10 cellular contexts compared by ENCODE assay signal in the genomic region with DNA sequence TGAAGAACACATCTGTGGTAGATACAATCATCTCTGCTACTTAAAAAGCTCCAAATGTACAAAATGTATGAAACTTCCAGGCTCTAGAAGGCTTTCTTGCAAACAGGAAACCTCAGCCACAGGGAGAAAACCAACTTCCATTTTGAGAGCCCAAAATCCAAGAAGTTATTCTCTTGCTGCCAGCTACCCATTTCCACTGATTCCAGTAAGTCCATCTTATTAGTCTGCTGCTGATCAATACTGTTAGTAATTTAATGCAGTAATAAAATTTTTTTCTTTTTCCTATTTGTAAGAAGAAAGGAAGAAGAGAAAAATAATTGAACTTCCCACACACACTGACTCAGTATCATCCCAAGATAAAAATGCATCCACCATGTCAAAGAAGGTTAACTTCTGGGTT.
"Had no signal": no experiment of that assay in that cellular context is flagged by ENCODE, and none has a peak within 500 bp of the region (broad histone marks: within the 10 kb centered on the region; RNA-seq: fewer than 3 reads in every experiment).

No MANE protein-coding gene starts in this region.

- H3K4me3 ChIP-seq: GM23338, HAP-1, K562 had no signal

- H3K4me1 Mint-ChIP-seq: GM23338 had no signal

- H2AFZ ChIP-seq: GM23338 had no signal

- H3K27ac Mint-ChIP-seq: GM23338, HFFc6 had no signal

- FAIRE-seq: H1, H54, K562 had no signal

- DNase-seq: HFFc6, IMR-90, KG1 had no signal

- H3K4me2 ChIP-seq: GM23338 had no signal

- ATAC-seq: GM23338, HCT116, K562 had no signal

- H3K4me3 Mint-ChIP-seq: GM23338, HFFc6 had no signal

- H3K27ac ChIP-seq: HL-60 had no signal

- H3K36me3 ChIP-seq: HAP-1 had no signal
